1 cellular context compared by ENCODE assay signal in genomic region chr17:8391711-8392110, GRCh38.
TF ChIP-seq lines count a peak whose summit lies in the region.

No MANE protein-coding gene starts in this region.

TF ChIP-seq in H1, 55 proteins besides CTCF, POLR2A, EP300 and RAD21:
- TF ChIP-seq GABPA (IDR thresholded peaks at IDR 0.05; ENCODE audit: borderline replicate concordance, insufficient read depth, low read length), result no peak
- TF ChIP-seq PHF8 (conservative IDR thresholded peaks at IDR 0.05; ENCODE audit: low read depth, low read length), result no peak
- no peak for TF ChIP-seq POU5F1 (IDR thresholded peaks at IDR 0.05; ENCODE audit: low read depth, low read length)
- no peak for TF ChIP-seq SP1 (IDR thresholded peaks at IDR 0.05; ENCODE audit: low read depth, low read length)
- TF ChIP-seq TAF7 (optimal IDR thresholded peaks at IDR 0.05; ENCODE audit: borderline replicate concordance, low read depth, low read length), result no peak
- no peak for TF ChIP-seq NANOG (IDR thresholded peaks at IDR 0.05; ENCODE audit: insufficient read depth, low read depth, low read length, poor library complexity, severe bottlenecking)
- TF ChIP-seq HDAC2 (IDR thresholded peaks at IDR 0.05; ENCODE audit: borderline replicate concordance in 1 of 2, low read depth in 2 of 2, low read length in 2 of 2), result no peak
TF ChIP-seq in H1: peak in this region for 0.
